22 cellular contexts compared by ENCODE assay signal in the genomic region with DNA sequence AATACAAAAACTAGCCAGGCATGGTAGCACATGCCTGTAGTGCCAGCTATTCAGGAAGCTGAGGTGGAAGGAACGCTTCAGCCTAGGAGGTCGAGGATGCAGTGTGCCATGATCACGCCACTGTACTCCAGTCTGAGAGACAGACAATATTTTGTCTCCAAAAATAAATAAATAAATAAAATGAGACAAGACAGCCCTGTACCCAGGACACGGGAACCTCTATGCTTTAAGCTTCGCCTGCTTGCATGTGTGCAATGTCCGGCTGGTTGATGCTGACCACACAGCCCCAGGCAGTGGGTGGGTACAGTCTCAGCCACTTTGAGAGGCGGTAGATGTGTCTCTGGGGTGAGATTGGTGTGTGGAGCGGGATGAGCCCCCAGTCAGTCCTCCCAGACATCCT. TPM values are rescaled to one million over a fixed set of nuclear protein-coding genes. Genes with fewer than 3 reads are reported as not detected.
"Had no signal": no experiment of that assay in that cellular context is flagged by ENCODE, and none has a peak within 500 bp of the region (broad histone marks: within the 10 kb centered on the region; RNA-seq: fewer than 3 reads in every experiment).

No MANE protein-coding gene starts in this region.

- H3K27ac ChIP-seq: gastrocnemius medialis, heart right ventricle, psoas muscle, right lobe of liver, suprapubic skin, thyroid gland, upper lobe of left lung, uterus had no signal

- H3K4me1 Mint-ChIP-seq: stimulated activated effector memory CD8-positive, alpha-beta T cell treated with anti-CD3 and anti-CD28 coated beads, Interleukin-12 subunit alpha, Interleukin-12 subunit beta, amount 100 ng/mL, for 72 hours had no signal

- H3K4me3 ChIP-seq: gastrocnemius medialis, heart right ventricle, mucosa of descending colon, psoas muscle, right lobe of liver, suprapubic skin, thyroid gland, upper lobe of left lung, uterus had no signal

- H3K27ac Mint-ChIP-seq: nephron; stimulated activated effector memory CD8-positive, alpha-beta T cell treated with anti-CD3 and anti-CD28 coated beads, Interleukin-12 subunit alpha, Interleukin-12 subunit beta, amount 100 ng/mL, for 72 hours had no signal

- H3K9me3 ChIP-seq: gastrocnemius medialis, heart right ventricle, mucosa of descending colon, psoas muscle, right lobe of liver, suprapubic skin, thyroid gland, upper lobe of left lung, uterus had no signal

- DNase-seq: dermis blood vessel endothelial cell; gastrocnemius medialis; heart right ventricle; hypothalamus; kidney glomerular epithelial cell; mammary epithelial cell; mucosa of descending colon; psoas muscle; retina; right lobe of liver; stimulated activated CD4-positive, alpha-beta T cell treated with anti-CD3 and anti-CD28 coated beads, Interleukin-4, amount 100 ng/mL, for 1 hour; stimulated activated CD8-positive, alpha-beta memory T cell treated with anti-CD3 and anti-CD28 coated beads, Interleukin-4, amount 100 ng/mL, for 48 hours; stimulated activated naive CD8-positive, alpha-beta T cell treated with anti-CD3 and anti-CD28 coated beads, Interleukin-15, Interleukin-2, amounts not matched to agents 100 U/mL and 50 U/mL, for 24 hours; thyroid gland; upper lobe of left lung; uterus had no signal

- H3K36me3 ChIP-seq: gastrocnemius medialis, heart right ventricle, right lobe of liver, suprapubic skin, thyroid gland, upper lobe of left lung, uterus had no signal

- H3K4me1 ChIP-seq: gastrocnemius medialis, heart right ventricle, psoas muscle, right lobe of liver, upper lobe of left lung, uterus had no signal

- ATAC-seq: gastrocnemius medialis; heart right ventricle; left lobe of liver; mucosa of descending colon; psoas muscle; right lobe of liver; stimulated activated effector memory CD8-positive, alpha-beta T cell treated with anti-CD3 and anti-CD28 coated beads, Interleukin-12 subunit alpha, Interleukin-12 subunit beta, amount 100 ng/mL, for 72 hours; stimulated activated naive CD8-positive, alpha-beta T cell treated with anti-CD3 and anti-CD28 coated beads, Interleukin-15, Interleukin-2, amounts not matched to agents 100 U/mL and 50 U/mL, for 24 hours had no signal

- H3K4me3 Mint-ChIP-seq: nephron; stimulated activated effector memory CD8-positive, alpha-beta T cell treated with anti-CD3 and anti-CD28 coated beads, Interleukin-12 subunit alpha, Interleukin-12 subunit beta, amount 100 ng/mL, for 72 hours had no signal

- H3K9me3 Mint-ChIP-seq: nephron; stimulated activated effector memory CD8-positive, alpha-beta T cell treated with anti-CD3 and anti-CD28 coated beads, Interleukin-12 subunit alpha, Interleukin-12 subunit beta, amount 100 ng/mL, for 72 hours had no signal

- H3K36me3 Mint-ChIP-seq: stimulated activated effector memory CD8-positive, alpha-beta T cell treated with anti-CD3 and anti-CD28 coated beads, Interleukin-12 subunit alpha, Interleukin-12 subunit beta, amount 100 ng/mL, for 72 hours had no signal

- H3K27me3 ChIP-seq: gastrocnemius medialis, heart right ventricle, right lobe of liver, suprapubic skin, thyroid gland, upper lobe of left lung, uterus had no signal

RNA-seq across cellular contexts. Expression of gene MPEG1, which starts 52.0 kb away (rescaled TPM):
- total RNA-seq: dermis blood vessel endothelial cell, endothelial cell of umbilical vein, fibroblast of lung, mammary epithelial cell had no signal
- polyA plus RNA-seq: endothelial cell of umbilical vein, fibroblast of lung, mammary epithelial cell had no signal
